Comparison of ENCODE assay signal across 30 cellular contexts in genomic region chr6:43188426-43188825, GRCh38. TPM values are rescaled to one million over a fixed set of nuclear protein-coding genes. Genes with fewer than 3 reads are reported as not detected.
"Had no signal": no experiment of that assay in that cellular context is flagged by ENCODE, and none has a peak within 500 bp of the region (broad histone marks: within the 10 kb centered on the region; RNA-seq: fewer than 3 reads in every experiment).

No MANE protein-coding gene starts in this region.

- H3K27ac ChIP-seq: dorsolateral prefrontal cortex, epithelial cell of prostate, esophagus muscularis mucosa, gastrocnemius medialis, heart right ventricle, left ventricle myocardium inferior, lower lobe of right lung, parathyroid adenoma, prostate gland, right lobe of liver, testis, tibial nerve, upper lobe of right lung, vagina had no signal

- H3K79me2 ChIP-seq: parathyroid adenoma had no signal

- DNase-seq: cortex of kidney; effector memory CD4-positive, alpha-beta T cell; gastrocnemius medialis; heart right ventricle; immature natural killer cell; kidney; left cardiac atrium; left ventricle myocardium inferior; lower lobe of right lung; mesenchymal stem cell; naive B cell; stimulated activated CD4-positive, alpha-beta T cell treated with anti-CD3 and anti-CD28 coated beads, Interleukin-15, amount 100 ng/mL, for 24 hours; stimulated activated CD4-positive, alpha-beta T cell treated with anti-CD3 and anti-CD28 coated beads, Interleukin-1b, Interleukin-23, amount 100 ng/mL, for 48 hours; stimulated activated CD4-positive, alpha-beta T cell treated with anti-CD3 and anti-CD28 coated beads, Interleukin-4, amount 100 ng/mL, for 24 hours; stimulated activated naive CD8-positive, alpha-beta T cell treated with anti-CD3 and anti-CD28 coated beads, Interleukin-15, amount 100 ng/mL, for 72 hours; testis; upper lobe of right lung had no signal

- H3K9me3 Mint-ChIP-seq: immature natural killer cell; naive B cell; nephron; stimulated activated memory B cell treated with anti-CD40 and anti-IgM and Interleukin-4, amounts not matched to agents 10 μg/mL and 1 μg/mL and 100 μg/mL, for 72 hours; stimulated activated naive CD8-positive, alpha-beta T cell treated with anti-CD3 and anti-CD28 coated beads, Interleukin-15, amount 100 ng/mL, for 72 hours had no signal

- H3K27ac Mint-ChIP-seq: immature natural killer cell; nephron; stimulated activated memory B cell treated with anti-CD40 and anti-IgM and Interleukin-4, amounts not matched to agents 10 μg/mL and 1 μg/mL and 100 μg/mL, for 72 hours; stimulated activated naive CD8-positive, alpha-beta T cell treated with anti-CD3 and anti-CD28 coated beads, Interleukin-15, amount 100 ng/mL, for 72 hours had no signal

- H2AFZ ChIP-seq: parathyroid adenoma had no signal

- H3K9me3 ChIP-seq: esophagus muscularis mucosa, gastrocnemius medialis, heart right ventricle, left ventricle myocardium inferior, lower lobe of right lung, prostate gland, right lobe of liver, testis, tibial nerve, upper lobe of right lung, vagina had no signal

- H3K4me1 ChIP-seq: parathyroid adenoma, prostate gland, right lobe of liver had no signal

- H3K9ac ChIP-seq: parathyroid adenoma had no signal

- H3K4me3 Mint-ChIP-seq: immature natural killer cell; nephron; stimulated activated memory B cell treated with anti-CD40 and anti-IgM and Interleukin-4, amounts not matched to agents 10 μg/mL and 1 μg/mL and 100 μg/mL, for 72 hours; stimulated activated naive CD8-positive, alpha-beta T cell treated with anti-CD3 and anti-CD28 coated beads, Interleukin-15, amount 100 ng/mL, for 72 hours had no signal

- H3K27me3 ChIP-seq: dorsolateral prefrontal cortex, esophagus muscularis mucosa, gastrocnemius medialis, heart right ventricle, right lobe of liver, testis, tibial nerve, upper lobe of right lung, vagina had no signal

- H3K27me3 Mint-ChIP-seq: naive B cell; stimulated activated memory B cell treated with anti-CD40 and anti-IgM and Interleukin-4, amounts not matched to agents 10 μg/mL and 1 μg/mL and 100 μg/mL, for 72 hours; stimulated activated naive CD8-positive, alpha-beta T cell treated with anti-CD3 and anti-CD28 coated beads, Interleukin-15, amount 100 ng/mL, for 72 hours had no signal

- ATAC-seq: gastrocnemius medialis; heart right ventricle; left cardiac atrium; lower lobe of right lung; right lobe of liver; stimulated activated memory B cell treated with anti-CD40 and anti-IgM and Interleukin-4, amounts not matched to agents 10 μg/mL and 1 μg/mL and 100 μg/mL, for 72 hours; stimulated activated naive CD8-positive, alpha-beta T cell treated with anti-CD3 and anti-CD28 coated beads, Interleukin-15, amount 100 ng/mL, for 72 hours; upper lobe of right lung had no signal

RNA-seq across cellular contexts. Expression of gene TTBK1, which starts 54.9 kb away (rescaled TPM):
- total RNA-seq: fibroblast of villous mesenchyme, omental fat pad, subcutaneous adipose tissue, tibial nerve, vagina had no signal
